Comparison of ENCODE assay signal across 10 cellular contexts in genomic region chr5:64769856-64770255, GRCh38. TPM values are rescaled to one million over a fixed set of nuclear protein-coding genes. Genes with fewer than 3 reads are reported as not detected.
DNase-seq lines count a peak whose midpoint lies in the region; TF ChIP-seq lines count a peak whose summit lies in the region.
"Had no signal": no experiment of that assay in that cellular context is flagged by ENCODE, and none has a peak within 500 bp of the region (broad histone marks: within the 10 kb centered on the region; RNA-seq: fewer than 3 reads in every experiment).

No MANE protein-coding gene starts in this region.

- H3K4me3 Mint-ChIP-seq in activated naive CD4-positive, alpha-beta T cell treated with anti-CD3 and anti-CD28 coated beads for 36 hours, result peak overlapping the region; percentile 99

- peaks cover 7 to 27% of the 10 kb centered on the region in 2 donors for H3K4me1 ChIP-seq in ascending aorta
- H3K4me1 ChIP-seq in liver (ENCODE audit: control insufficient read depth in 4 of 4, insufficient read depth in 4 of 4, low read length in 3 of 4), result peaks cover 5 to 33% (median 31%) of the 10 kb centered on the region in 4 donors
- peaks cover 22 to 45% (median 32%) of the 10 kb centered on the region in 4 donors for H3K4me1 ChIP-seq in transverse colon
- H3K4me1 ChIP-seq in thyroid gland, result peaks cover 30 to 34% of the 10 kb centered on the region in 2 donors

- TF ChIP-seq CTCF in ascending aorta (IDR thresholded peaks at IDR 0.05), result no peak
- TF ChIP-seq CTCF in liver (IDR thresholded peaks at IDR 0.05; ENCODE audit: low read depth, low read length, missing input control), result no peak
- no peak for TF ChIP-seq CTCF in transverse colon (IDR thresholded peaks at IDR 0.05)
- TF ChIP-seq CTCF in GM10248 (IDR thresholded peaks at IDR 0.05; ENCODE audit: control extremely low read depth, extremely low read depth, low read depth, missing control alignments), result no peak
- no peak for TF ChIP-seq CTCF in thyroid gland (IDR thresholded peaks at IDR 0.05)

- in situ Hi-C loops in transverse colon (cut with MboI; ENCODE audit: low pct_ligation_motif_present in 1 of 4, low pct_unique_long_range_greater_than_20kb in 1 of 4, low sequenced_read_pairs in 3 of 4), result no loop called here

- H3K9ac ChIP-seq in liver (ENCODE audit: low read depth in 1 of 2, low read length in 2 of 2), result no peak overlapping the region

- TF ChIP-seq RAD21 in liver (IDR thresholded peaks at IDR 0.05), result no peak

- peak overlapping the region; percentile 63 to 84 for H3K4me3 ChIP-seq in ascending aorta
- H3K4me3 ChIP-seq in liver (ENCODE audit: low read depth in 1 of 3, low read length in 3 of 3), result peak overlapping the region; percentile 76 to 89 (median 87)
- peak overlapping the region in 3 of 4 donors; percentile 64 to 97 (median 79) for H3K4me3 ChIP-seq in transverse colon
- H3K4me3 ChIP-seq in thyroid gland (replicated peaks in 1 of 3), result peak overlapping the region in 1 of 3 donors; percentile 80

- TF ChIP-seq EP300 in transverse colon (IDR thresholded peaks at IDR 0.05; ENCODE audit: low read depth), result no peak

- peaks cover 7% of the 10 kb centered on the region for H3K36me3 Mint-ChIP-seq in activated naive CD4-positive, alpha-beta T cell treated with anti-CD3 and anti-CD28 coated beads for 36 hours (ENCODE audit: low read depth)

- no peak for TF ChIP-seq POLR2A in transverse colon (IDR thresholded peaks at IDR 0.05)
- TF ChIP-seq POLR2A in thyroid gland (IDR thresholded peaks at IDR 0.05), result no peak

- H3K4me1 Mint-ChIP-seq in activated naive CD4-positive, alpha-beta T cell treated with anti-CD3 and anti-CD28 coated beads for 36 hours (ENCODE audit: low read depth), result peaks cover 54% of the 10 kb centered on the region

- no peaks in the 10 kb centered on the region for H3K27me3 ChIP-seq in ascending aorta
- no peaks in the 10 kb centered on the region for H3K27me3 ChIP-seq in liver (ENCODE audit: control insufficient read depth in 4 of 4, insufficient read depth in 4 of 4, low read length in 3 of 4)
- no peaks in the 10 kb centered on the region for H3K27me3 ChIP-seq in transverse colon
- no peaks in the 10 kb centered on the region for H3K27me3 ChIP-seq in thyroid gland
- H3K27me3 ChIP-seq: body of pancreas had no signal

- H3K27me3 Mint-ChIP-seq in activated naive CD4-positive, alpha-beta T cell treated with anti-CD3 and anti-CD28 coated beads for 36 hours (ENCODE audit: low read depth), result no peaks in the 10 kb centered on the region

- no peaks in the 10 kb centered on the region for H3K9me3 Mint-ChIP-seq in activated naive CD4-positive, alpha-beta T cell treated with anti-CD3 and anti-CD28 coated beads for 36 hours

- POLR2A ChIA-PET in GM10248 (lab: Yijun Ruan, JAX), result no interaction called here

- H3K36me3 ChIP-seq in ascending aorta, result peaks cover 0 to under 1% of the 10 kb centered on the region in 2 donors
- no peaks in the 10 kb centered on the region for H3K36me3 ChIP-seq in liver (ENCODE audit: control insufficient read depth in 4 of 4, insufficient read depth in 3 of 4, low read depth in 1 of 4, low read length in 3 of 4)
- no peaks in the 10 kb centered on the region for H3K36me3 ChIP-seq in transverse colon
- no peaks in the 10 kb centered on the region for H3K36me3 ChIP-seq in thyroid gland

- no peak overlapping the region for H3K27ac ChIP-seq in ascending aorta
- H3K27ac ChIP-seq in liver (ENCODE audit: low read depth in 1 of 2, low read length in 2 of 2), result no peak overlapping the region
- no peak overlapping the region for H3K27ac ChIP-seq in transverse colon
- H3K27ac ChIP-seq in thyroid gland, result no peak overlapping the region

- H3K9me3 ChIP-seq in ascending aorta (no peaks in the 10 kb centered on the region), liver (ENCODE audit: control insufficient read depth in 4 of 4, low read length in 3 of 4) (no peaks in the 10 kb centered on the region), transverse colon (no peaks in the 10 kb centered on the region), thyroid gland (no peaks in the 10 kb centered on the region)
- H3K9me3 ChIP-seq: body of pancreas had no signal

- no peak for DNase-seq in activated naive CD4-positive, alpha-beta T cell treated with anti-CD3 and anti-CD28 coated beads for 36 hours
- no peak for DNase-seq in activated naive CD4-positive, alpha-beta T cell treated with anti-CD3 and anti-CD28 coated beads, Interleukin-2, amount 50 U/mL, for 16 hours
- no peak for DNase-seq in ascending aorta (ENCODE audit: low spot score in 2 of 2)
- no peak for DNase-seq in transverse colon
- DNase-seq in GM10248 (ENCODE audit: extremely low spot score), result no peak
- DNase-seq in thyroid gland, result no peak
- no peak for DNase-seq in activated effector memory CD4-positive, alpha-beta T cell treated with Interleukin-2 at 50 U/mL for 16 hours
- DNase-seq: body of pancreas; stimulated activated CD4-positive, alpha-beta T cell treated with anti-CD3 and anti-CD28 coated beads, Interleukin-4, amount 100 ng/mL, for 4 hours had no signal

- intact Hi-C loops in activated naive CD4-positive, alpha-beta T cell treated with anti-CD3 and anti-CD28 coated beads for 36 hours (cut with micrococcal nuclease), result loop anchor here (5.0 kb wide), 2 partner anchors 133 to 952 kb away; partner anchors contain the start of genes NLN and SGTB
- intact Hi-C loops in ascending aorta (cut with DNase I) (loop anchor here (10.0 kb wide), 1 partner anchor 265 kb away; the partner anchor contains the start of gene RGS7BP), transverse colon (cut with DNase I; ENCODE audit: low total_unique reads) (no loop called here), thyroid gland (cut with DNase I) (no loop called here)

- no peak overlapping the region for H3K27ac Mint-ChIP-seq in activated naive CD4-positive, alpha-beta T cell treated with anti-CD3 and anti-CD28 coated beads for 36 hours

- CTCF ChIA-PET in activated naive CD4-positive, alpha-beta T cell treated with anti-CD3 and anti-CD28 coated beads for 36 hours (lab: Charles Lee), result interaction anchor here (1.4 to 3.8 kb wide), 2 partner anchors 13 kb away, joined by 4 to 22 read pairs; no protein-coding TSS in a partner anchor
- CTCF ChIA-PET in GM10248 (lab: Yijun Ruan, JAX), result interaction anchor here (0.7 to 4.1 kb wide), 2 partner anchors 12 to 14 kb away, joined by 3 to 23 read pairs; no protein-coding TSS in a partner anchor

TF ChIP-seq in liver, 16 proteins besides CTCF, POLR2A, EP300 and RAD21 (continues in another document):
- no peak for TF ChIP-seq SP1 (IDR thresholded peaks at IDR 0.05)
- TF ChIP-seq EGR1 (IDR thresholded peaks at IDR 0.05; ENCODE audit: low read depth in 2 of 2), result no peak
- no peak for TF ChIP-seq MAX (IDR thresholded peaks at IDR 0.05)
- TF ChIP-seq ATF3 (IDR thresholded peaks at IDR 0.05), result no peak
- no peak for TF ChIP-seq YY1 (IDR thresholded peaks at IDR 0.05)
- TF ChIP-seq FOXA2 (IDR thresholded peaks at IDR 0.05), result no peak
- no peak for TF ChIP-seq TAF1 (conservative IDR thresholded peaks at IDR 0.05)
- TF ChIP-seq REST (IDR thresholded peaks at IDR 0.05), result no peak
- no peak for TF ChIP-seq HNF4A (conservative IDR thresholded peaks at IDR 0.05)

RNA-seq across cellular contexts. Expression of gene CWC27, which starts 1.1 kb away (rescaled TPM):
- 10 to 100 TPM; 35.8 to 39.8 TPM for total RNA-seq in activated naive CD4-positive, alpha-beta T cell treated with anti-CD3 and anti-CD28 coated beads for 36 hours
- total RNA-seq in ascending aorta (1.7 TPM), liver (1 to 10 TPM; 5.4 to 6.7 TPM), transverse colon (10 to 100 TPM in 2 of 4 donors, 1 to 10 TPM in 1, not detected in 1; 9.6 to 36.2 (median 15.6) TPM), thyroid gland (10 to 100 TPM; 15.0 to 24.3 (median 16.7) TPM)
- polyA plus RNA-seq in liver, result 1 to 10 TPM; 3.9 to 9.8 TPM

RNA-seq across cellular contexts. Expression of gene SREK1IP1, which starts 1.4 kb away (rescaled TPM):
- total RNA-seq in activated naive CD4-positive, alpha-beta T cell treated with anti-CD3 and anti-CD28 coated beads for 36 hours, result 10 to 100 TPM; 16.7 to 17.6 TPM
- 7.9 TPM for total RNA-seq in ascending aorta
- total RNA-seq in liver, result 1 to 10 TPM; 6.9 to 8.7 TPM
- 10 to 100 TPM in 1 of 2 donors, 1 to 10 TPM in 1; 2.9 to 22.0 TPM for polyA plus RNA-seq in liver
- 10 to 100 TPM in 1 of 4 donors, 1 to 10 TPM in 3; 4.0 to 14.1 (median 7.0) TPM for total RNA-seq in transverse colon
- 10 to 100 TPM in 2 of 4 donors, 1 to 10 TPM in 2; 8.5 to 10.5 (median 9.8) TPM for total RNA-seq in thyroid gland

Comparison
In these comparisons a context has a peak if more than half of its experiments do, and no peak if none do; other contexts are left out.
1. intact Hi-C loops: an anchor here in activated naive CD4-positive, alpha-beta T cell treated with anti-CD3 and anti-CD28 coated beads for 36 hours (5.0 kb wide) and ascending aorta (10.0 kb wide); none called in transverse colon and thyroid gland.